Comparison of ENCODE assay signal across 18 cellular contexts in genomic region chr20:10075606-10076005, GRCh38. TPM values are rescaled to one million over a fixed set of nuclear protein-coding genes. Genes with fewer than 3 reads are reported as not detected.
DNase-seq lines count a peak whose midpoint lies in the region; FAIRE-seq and TF ChIP-seq lines count a peak whose summit lies in the region.
"Had no signal": no experiment of that assay in that cellular context is flagged by ENCODE, and none has a peak within 500 bp of the region (broad histone marks: within the 10 kb centered on the region; RNA-seq: fewer than 3 reads in every experiment).

No MANE protein-coding gene starts in this region.

- H3K4me1 Mint-ChIP-seq in H9: no peaks in the 10 kb centered on the region

- H2BK12ac ChIP-seq in H9 (ENCODE audit: insufficient read length, low read depth, low read length) (no peak overlapping the region), mesenchymal stem cell (ENCODE audit: low read length in 2 of 2) (no peak overlapping the region)

- peak overlapping the region; percentile 60 for H4K8ac ChIP-seq in H9 (replicated peaks; ENCODE audit: insufficient read length, low read depth, low read length)
- H4K8ac ChIP-seq in mesenchymal stem cell (ENCODE audit: low read length): no peak overlapping the region

- no peak overlapping the region for H3K18ac ChIP-seq in H9 (ENCODE audit: insufficient read length, low read depth, low read length)
- no peak overlapping the region for H3K18ac ChIP-seq in mesenchymal stem cell (ENCODE audit: low read depth in 1 of 2, low read length in 2 of 2)

- H3K79me1 ChIP-seq in H9 (ENCODE audit: insufficient read depth, low read depth, low read length, poor library complexity, severe bottlenecking): no peaks in the 10 kb centered on the region
- no peaks in the 10 kb centered on the region for H3K79me1 ChIP-seq in mesenchymal stem cell (replicated peaks; ENCODE audit: low read length, poor library complexity, severe bottlenecking)

- H4K20me1 ChIP-seq in H9 (ENCODE audit: control insufficient read depth, insufficient read depth, insufficient read length): no peaks in the 10 kb centered on the region

- no peaks in the 10 kb centered on the region for H3K23me2 ChIP-seq in H9 (ENCODE audit: insufficient read length, low read depth, low read length, poor library complexity, severe bottlenecking)

- no peak overlapping the region for H2BK120ac ChIP-seq in H9 (ENCODE audit: low read depth, low read length, poor library complexity, severe bottlenecking)
- no peak overlapping the region for H2BK120ac ChIP-seq in mesenchymal stem cell (ENCODE audit: low read depth, low read length)

- H4K91ac ChIP-seq in H9 (ENCODE audit: insufficient read length, low read depth, low read length): no peak overlapping the region
- H4K91ac ChIP-seq in mesenchymal stem cell (ENCODE audit: low read length): no peak overlapping the region

- no CpG with 5 or more reads among the region's 2 CpGs for WGBS in H9 (ENCODE audit: extremely low coverage, insufficient read length, low lambda C conversion rate)
- WGBS in mesenchymal stem cell: 52% methylated on average over 2 of the region's 2 CpGs

- H2AK5ac ChIP-seq in H9 (ENCODE audit: insufficient read length, low read length): no peak overlapping the region
- H2AK5ac ChIP-seq in mesenchymal stem cell (ENCODE audit: low read length, severe bottlenecking): no peak overlapping the region

- no peaks in the 10 kb centered on the region for H3K4me1 ChIP-seq in H9 (ENCODE audit: insufficient read depth, low read length)
- no peaks in the 10 kb centered on the region for H3K4me1 ChIP-seq in mesenchymal stem cell (ENCODE audit: control insufficient read depth, insufficient read depth, low read depth, low read length)

- H3K4ac ChIP-seq in H9 (ENCODE audit: low read depth, low read length) (no peak overlapping the region), mesenchymal stem cell (ENCODE audit: low read depth in 1 of 2, low read length in 2 of 2) (no peak overlapping the region)

- no peaks in the 10 kb centered on the region for H3K27me3 ChIP-seq in H9 (ENCODE audit: insufficient read depth, low read length)
- H3K27me3 ChIP-seq in bronchial epithelial cell (ENCODE audit: control insufficient read depth, insufficient read depth, low read length): no peaks in the 10 kb centered on the region
- no peaks in the 10 kb centered on the region for H3K27me3 ChIP-seq in mesenchymal stem cell (ENCODE audit: control insufficient read depth in 1 of 2, insufficient read depth in 1 of 2, low read length in 2 of 2)
- H3K27me3 ChIP-seq: SJSA1 had no signal

- no peak overlapping the region for H2AFZ ChIP-seq in H9 (ENCODE audit: low read length)
- H2AFZ ChIP-seq in mesenchymal stem cell (ENCODE audit: low read depth, low read length): no peak overlapping the region
- H2AFZ ChIP-seq: GM23248 had no signal

- H3K36me3 ChIP-seq in bronchial epithelial cell (ENCODE audit: control insufficient read depth, insufficient read depth, low read length) (no peaks in the 10 kb centered on the region), mesenchymal stem cell (ENCODE audit: control insufficient read depth in 1 of 2, insufficient read depth in 2 of 2, low read depth in 1 of 2, low read length in 2 of 2) (no peaks in the 10 kb centered on the region)
- H3K36me3 ChIP-seq: SJSA1 had no signal

- H2BK5ac ChIP-seq in H9 (ENCODE audit: insufficient read length, low read length): no peak overlapping the region
- no peak overlapping the region for H2BK5ac ChIP-seq in mesenchymal stem cell (ENCODE audit: low read depth, low read length, poor library complexity, severe bottlenecking)

- H3K23ac ChIP-seq in H9 (ENCODE audit: insufficient read length, low read depth, low read length): no peak overlapping the region
- H3K23ac ChIP-seq in mesenchymal stem cell (ENCODE audit: low read length in 2 of 2): no peak overlapping the region

- no peaks in the 10 kb centered on the region; the same call in 1 of the 2 replicates for H3K27me3 Mint-ChIP-seq in H9 (ENCODE audit: low read depth)

- H2BK20ac ChIP-seq in H9 (ENCODE audit: low read depth, low read length, poor library complexity, severe bottlenecking): no peak overlapping the region

- H3K56ac ChIP-seq in H9 (ENCODE audit: insufficient read length, low read depth, low read length): no peak overlapping the region

- H3K27ac ChIP-seq in H9 (ENCODE audit: insufficient read length, low read depth, low read length) (no peak overlapping the region), mesenchymal stem cell (ENCODE audit: low read length, poor library complexity, severe bottlenecking) (no peak overlapping the region)
- H3K27ac ChIP-seq: GM23248, SJSA1 had no signal

- H3K14ac ChIP-seq in H9 (ENCODE audit: insufficient read depth, low read length) (no peak overlapping the region), mesenchymal stem cell (ENCODE audit: low read length in 2 of 2) (peak overlapping the region in 1 of 2 experiments; percentile 21)

- no peak for DNase-seq in H9
- peak; percentile 48 for DNase-seq in NCI-H2171 (lab: John Stamatoyannopoulos, UW)
- peak; percentile 77 for DNase-seq in bronchial epithelial cell (ENCODE audit: low read depth)
- peak; percentile 8 for DNase-seq in mesenchymal stem cell
- DNase-seq in C1 segment of cervical spinal cord (lab: John Stamatoyannopoulos, UW): no peak
- no peak for DNase-seq in iPS-NIHi7 (ENCODE audit: extremely low spot score)
- no peak for DNase-seq in iPS-NIHi11 (ENCODE audit: low spot score)
- DNase-seq: AML-193, DMS 273 treated with DMSO at 0.1 percent for 48 hours, GM23248, HCEC 1CT, MV-4-11, NCI-H1694 treated with DMSO at 0.1 percent for 48 hours, NCI-H345, NCI-H524 treated with DMSO at 0.1 percent for 48 hours had no signal

- no peak for TF ChIP-seq CTCF in H9 (conservative IDR thresholded peaks at IDR 0.05)
- no peak for TF ChIP-seq CTCF in bronchial epithelial cell (IDR thresholded peaks at IDR 0.05; ENCODE audit: insufficient read depth, low read length, severe bottlenecking)

- no peak overlapping the region for H3K4me3 Mint-ChIP-seq in H9

- FAIRE-seq in bronchial epithelial cell (lab: Jason Lieb, UNC): peak; percentile 70
- FAIRE-seq: G401.6, K562 had no signal

- H3K4me2 ChIP-seq in H9 (ENCODE audit: insufficient read depth, insufficient read length, low read length) (no peak overlapping the region), mesenchymal stem cell (ENCODE audit: low read length, poor library complexity, severe bottlenecking) (no peak overlapping the region)

- H3K4me3 ChIP-seq in bronchial epithelial cell (ENCODE audit: low read depth, low read length): no peak overlapping the region
- H3K4me3 ChIP-seq in mesenchymal stem cell (ENCODE audit: insufficient read depth in 1 of 2, low read depth in 1 of 2, low read length in 2 of 2): no peak overlapping the region
- H3K4me3 ChIP-seq: GM23248, K562, SJSA1 had no signal

- H4K5ac ChIP-seq in H9 (ENCODE audit: insufficient read length, low read depth, low read length): no peak overlapping the region

- H3K79me2 ChIP-seq in H9 (ENCODE audit: insufficient read depth, low read length): no peaks in the 10 kb centered on the region

- H2BK15ac ChIP-seq in H9 (ENCODE audit: low read depth, low read length) (no peak overlapping the region), mesenchymal stem cell (ENCODE audit: low read depth, poor library complexity, severe bottlenecking) (no peak overlapping the region)

- H3K9ac ChIP-seq in H9 (ENCODE audit: extremely low read depth, insufficient read length, low read length) (no peak overlapping the region), mesenchymal stem cell (ENCODE audit: low read length) (no peak overlapping the region)
- H3K9ac ChIP-seq: GM23248 had no signal

- no peaks in the 10 kb centered on the region for H3K36me3 Mint-ChIP-seq in H9 (ENCODE audit: insufficient read depth in 1 of 3, low read depth in 3 of 3)

- H3K27ac Mint-ChIP-seq in H9: no peak overlapping the region; a peak in 2 of 7 replicates

- H3K9me3 ChIP-seq in H9 (ENCODE audit: control insufficient read depth, low read depth, low read length) (no peaks in the 10 kb centered on the region), mesenchymal stem cell (ENCODE audit: control insufficient read depth, low read length) (no peaks in the 10 kb centered on the region)
- H3K9me3 ChIP-seq: SJSA1 had no signal

- H3K9me3 Mint-ChIP-seq in H9: no peaks in the 10 kb centered on the region; a peak in 1 of 5 replicates

- no peak overlapping the region for H3T11ph ChIP-seq in H9 (ENCODE audit: low read length)

RNA-seq across cellular contexts. Expression of gene ANKEF1, which starts 40.8 kb away (rescaled TPM):
- total RNA-seq in H9 (2021): 8.3 and 9.7 TPM in 2 replicates
- 4.2 and 5.2 TPM in 2 replicates for total RNA-seq in bronchial epithelial cell
- 0.69 TPM for polyA plus RNA-seq in mesenchymal stem cell (2013, experiment 1 of 2)
- polyA plus RNA-seq in mesenchymal stem cell (2013, experiment 2 of 2): 0.77 TPM

Comparison
In these comparisons a context has a peak if more than half of its experiments do, and no peak if none do; other contexts are left out.
1. DNase-seq: peak in NCI-H2171 (single experiment), bronchial epithelial cell (single experiment) and mesenchymal stem cell (single experiment); none in H9 (single experiment), C1 segment of cervical spinal cord (0 of 14), iPS-NIHi7 (single experiment) and iPS-NIHi11 (single experiment).